Comparison of ENCODE assay signal across 18 cellular contexts in the genomic region with DNA sequence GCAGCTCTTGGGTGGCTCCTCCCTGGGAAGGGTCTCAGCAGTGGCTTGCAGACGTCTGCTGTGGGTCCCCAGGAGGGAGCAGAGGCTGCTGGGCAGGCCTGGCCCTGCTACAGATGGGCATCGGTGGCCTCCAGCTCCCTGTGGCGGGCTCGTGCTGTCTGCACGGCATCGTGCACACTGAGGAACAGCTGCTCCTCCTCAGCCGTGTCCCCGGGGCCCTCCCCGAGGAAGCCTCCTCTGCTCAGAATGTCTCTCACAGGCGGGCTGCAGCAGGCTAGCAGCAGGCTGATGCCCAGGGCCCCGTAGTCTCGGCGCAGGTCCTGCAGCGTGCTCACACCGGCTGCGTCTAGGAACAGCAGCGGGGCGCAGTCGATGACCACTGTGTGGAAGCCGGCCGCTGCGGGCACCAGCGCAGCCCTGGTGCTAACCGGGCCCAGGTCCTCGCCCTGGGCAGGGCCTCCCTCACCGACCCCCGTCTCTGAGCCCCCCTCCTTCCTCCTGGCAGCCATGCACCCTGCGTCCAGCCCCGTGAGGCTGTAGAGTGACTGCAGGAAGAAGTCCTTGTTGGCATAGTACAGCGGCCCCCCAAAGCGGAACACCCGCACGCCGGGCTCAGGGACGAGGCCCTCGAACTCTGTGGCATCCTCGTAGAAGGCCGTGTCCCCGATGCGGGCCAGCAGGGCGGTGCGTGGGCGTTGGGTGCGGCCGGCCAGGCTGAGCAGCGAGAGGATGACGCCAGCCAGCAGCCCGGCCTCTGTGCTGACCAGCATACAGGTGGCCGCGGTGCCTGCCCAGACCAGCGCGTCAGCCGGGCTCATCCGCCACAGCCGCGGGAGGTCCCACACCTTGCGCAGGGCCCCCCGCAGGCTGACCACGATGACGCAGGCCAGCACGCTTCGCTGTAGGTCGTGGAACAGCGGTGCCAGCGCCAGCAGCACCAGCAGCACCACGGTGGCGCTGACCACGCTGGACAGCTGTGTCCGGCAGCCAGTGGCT.
"Had no signal": no experiment of that assay in that cellular context is flagged by ENCODE, and none has a peak within 500 bp of the region (broad histone marks: within the 10 kb centered on the region; RNA-seq: fewer than 3 reads in every experiment).

No MANE protein-coding gene starts in this region.

- DNase-seq: activated CD4-positive, alpha-beta T cell treated with anti-CD3 and anti-CD28 coated beads, Interleukin-2, amount 50 U/mL, for 1 hour; activated CD8-positive, alpha-beta memory T cell treated with anti-CD3 and anti-CD28 coated beads for 24 hours; activated naive CD4-positive, alpha-beta T cell treated with anti-CD3 and anti-CD28 coated beads, Interleukin-2, amount 50 U/mL, for 16 hours; activated T-cell treated with anti-CD3 and anti-CD28 coated beads for 4 hours; erythroblast; islet precursor cell; left ventricle myocardium inferior; mesenchymal stem cell; naive thymus-derived CD8-positive, alpha-beta T cell; stimulated activated CD4-positive, alpha-beta T cell treated with anti-CD3 and anti-CD28 coated beads, Interleukin-4, amount 100 ng/mL, for 4 hours; stimulated activated CD8-positive, alpha-beta memory T cell treated with anti-CD3 and anti-CD28 coated beads, Interleukin-4, amount 100 ng/mL, for 48 hours; stimulated activated naive CD4-positive, alpha-beta T cell treated with Interleukin-2 at 50 U/mL for 16 hours; T1000; transverse colon had no signal

- H3K9me3 Mint-ChIP-seq: naive thymus-derived CD8-positive, alpha-beta T cell had no signal

- H3K27ac ChIP-seq: cardiac muscle cell, hepatocyte, left ventricle myocardium inferior, transverse colon had no signal

- H3K4me3 ChIP-seq: cardiac muscle cell, hepatocyte, left ventricle myocardium inferior, smooth muscle cell, transverse colon had no signal

- H3K27me3 Mint-ChIP-seq: naive thymus-derived CD8-positive, alpha-beta T cell had no signal

- H3K36me3 ChIP-seq: cardiac muscle cell, transverse colon had no signal

- FAIRE-seq: colon had no signal

- H3K27me3 ChIP-seq: cardiac muscle cell, hepatocyte, transverse colon had no signal

- H3K9me3 ChIP-seq: left ventricle myocardium inferior, transverse colon had no signal
